In genomic region chr6:39370021-39370420, GRCh38 we compare ENCODE assay signal across 16 cellular contexts. TPM values are rescaled to one million over a fixed set of nuclear protein-coding genes. Genes with fewer than 3 reads are reported as not detected.
DNase-seq lines count a peak whose midpoint lies in the region; ATAC-seq, FAIRE-seq and TF ChIP-seq lines count a peak whose summit lies in the region.
"Had no signal": no experiment of that assay in that cellular context is flagged by ENCODE, and none has a peak within 500 bp of the region (broad histone marks: within the 10 kb centered on the region; RNA-seq: fewer than 3 reads in every experiment).

No MANE protein-coding gene starts in this region.

- H3K36me3 ChIP-seq in SK-N-SH (replicated peaks in 1 of 2; ENCODE audit: control insufficient read depth in 1 of 2, insufficient read depth in 2 of 2, low read length in 1 of 2) (no peaks in the 10 kb centered on the region), MM.1S (replicated peaks; ENCODE audit: insufficient read depth, low read length) (no peaks in the 10 kb centered on the region), pancreas (no peaks in the 10 kb centered on the region)

- H3F3A ChIP-seq in SK-N-SH (replicated peaks; ENCODE audit: insufficient read depth) (no peaks in the 10 kb centered on the region), MM.1S (ENCODE audit: insufficient read depth, low read length) (no peaks in the 10 kb centered on the region)

- no peaks in the 10 kb centered on the region for H3K9me2 ChIP-seq in SK-N-SH
- H3K9me2 ChIP-seq in MM.1S (replicated peaks; ENCODE audit: insufficient read depth, low read length): no peaks in the 10 kb centered on the region

- ATAC-seq in SK-N-SH treated with all-trans-retinoic acid at 6 μM for 48 hours (no peak), pancreas (peak; percentile 48 to 74 (median 68))
- ATAC-seq: T-helper 17 cell had no signal

- POLR2A ChIA-PET in SK-N-SH (lab: Yijun Ruan, JAX): no interaction called here

- DNase-seq in SK-N-SH (no peak), MM.1S (no peak), choroid plexus epithelial cell (ENCODE audit: low read depth) (peak; percentile 31), pancreas (peak in 2 of 6 donors; percentile 16 to 29), A172 (ENCODE audit: low spot score) (no peak), D721Med (ENCODE audit: insufficient read length, low spot score) (no peak), posterior vena cava (ENCODE audit: low spot score) (no peak)
- DNase-seq: activated CD4-positive, alpha-beta T cell treated with anti-CD3 and anti-CD28 coated beads for 4 hours; activated T-cell treated with anti-CD3 and anti-CD28 coated beads, Interleukin-2, amount 50 U/mL, for 48 hours; DMS153; Karpas-422; NCI-H1694; NCI-H510A; T-helper 17 cell had no signal

- no peaks in the 10 kb centered on the region for H4K20me1 ChIP-seq in SK-N-SH (ENCODE audit: insufficient read depth)
- no peaks in the 10 kb centered on the region for H4K20me1 ChIP-seq in MM.1S (ENCODE audit: insufficient read depth, low read length)

- H3K4me3 ChIP-seq in SK-N-SH (ENCODE audit: low read depth in 2 of 2, low read length in 1 of 2) (no peak overlapping the region), MM.1S (ENCODE audit: low read length) (no peak overlapping the region), choroid plexus epithelial cell (ENCODE audit: low read depth, low read length) (no peak overlapping the region), pancreas (no peak overlapping the region)

- peaks cover 0 to 22% of the 10 kb centered on the region in 2 experiments; a peak in 1 of 4 replicates for H3K4me1 ChIP-seq in SK-N-SH (ENCODE audit: control insufficient read depth in 1 of 2, insufficient read depth in 2 of 2, low read depth in 1 of 2, low read length in 1 of 2)
- no peaks in the 10 kb centered on the region for H3K4me1 ChIP-seq in MM.1S (ENCODE audit: low read length)
- no peaks in the 10 kb centered on the region for H3K4me1 ChIP-seq in pancreas

- no peak overlapping the region for H3K4me2 ChIP-seq in SK-N-SH
- no peak overlapping the region for H3K4me2 ChIP-seq in MM.1S (ENCODE audit: low read depth, low read length)

- no peaks in the 10 kb centered on the region for H3K79me2 ChIP-seq in SK-N-SH (ENCODE audit: insufficient read depth)
- no peaks in the 10 kb centered on the region for H3K79me2 ChIP-seq in MM.1S (ENCODE audit: low read length)

- H3K9ac ChIP-seq in SK-N-SH (no peak overlapping the region), MM.1S (ENCODE audit: low read length) (no peak overlapping the region)

- TF ChIP-seq EP300 in SK-N-SH (IDR thresholded peaks at IDR 0.05; ENCODE audit: borderline replicate concordance in 1 of 2, low read depth in 1 of 2, low read length in 1 of 2): no peak

- CTCF ChIA-PET in SK-N-SH (lab: Yijun Ruan, JAX): interaction anchor here (0.8 to 1.9 kb wide), 3 partner anchors 8 to 1658 kb away, joined by 3 to 16 read pairs (median 5); no protein-coding TSS in a partner anchor

- intact Hi-C loops in pancreas (cut with DNase I): no loop called here
- intact Hi-C loops in posterior vena cava (cut with DNase I): no loop called here

- no peak overlapping the region for H2AFZ ChIP-seq in SK-N-SH (ENCODE audit: low read depth)
- no peak overlapping the region for H2AFZ ChIP-seq in MM.1S (ENCODE audit: low read length)

- H3K27ac ChIP-seq in SK-N-SH (ENCODE audit: low read depth in 2 of 2, low read length in 1 of 2): no peak overlapping the region
- H3K27ac ChIP-seq in MM.1S (ENCODE audit: low read length): no peak overlapping the region
- no peak overlapping the region for H3K27ac ChIP-seq in pancreas

- no peak for FAIRE-seq in pancreas (lab: Jason Lieb, UNC)
- FAIRE-seq in D721Med (lab: Jason Lieb, UNC): no peak

- no peak for TF ChIP-seq RAD21 in SK-N-SH (IDR thresholded peaks at IDR 0.05; ENCODE audit: low read length)

- 0 out of 2 replicates have a peak, but pooled peaks have one; percentile 8 for TF ChIP-seq CTCF in SK-N-SH (IDR thresholded peaks at IDR 0.05)
- TF ChIP-seq CTCF in MM.1S (IDR thresholded peaks at IDR 0.05; ENCODE audit: low read length): 0 out of 2 replicates have a peak, but pooled peaks have one; percentile 3
- TF ChIP-seq CTCF in choroid plexus epithelial cell (conservative IDR thresholded peaks at IDR 0.05; ENCODE audit: low read depth, low read length): peak; percentile 60
- TF ChIP-seq CTCF in pancreas (IDR thresholded peaks at IDR 0.05): peak in 1 of 4 donors; percentile 15
- TF ChIP-seq CTCF in D721Med (IDR thresholded peaks at IDR 0.05; ENCODE audit: insufficient read depth, missing control alignments): no peak

- WGBS in SK-N-SH (ENCODE audit: low lambda C conversion rate): 0% methylated on average over 1 of the region's 1 CpG
- 16 to 25% methylated on average over 1 of the region's 1 CpG for whole genome bisulfite sequencing in pancreas, 2 donors

- H3K9me3 ChIP-seq in SK-N-SH (no peaks in the 10 kb centered on the region; the same call in 1 of the 2 replicates), MM.1S (replicated peaks; ENCODE audit: insufficient read depth, low read length) (no peaks in the 10 kb centered on the region), pancreas (no peaks in the 10 kb centered on the region)

- H3K27me3 ChIP-seq in SK-N-SH (ENCODE audit: insufficient read depth) (no peaks in the 10 kb centered on the region), MM.1S (replicated peaks; ENCODE audit: insufficient read depth, low read length) (no peaks in the 10 kb centered on the region), pancreas (no peaks in the 10 kb centered on the region)

TF ChIP-seq in SK-N-SH, 30 proteins besides CTCF, POLR2A, EP300 and RAD21:
- no peak for TF ChIP-seq NFIC (IDR thresholded peaks at IDR 0.05; ENCODE audit: borderline replicate concordance)

TF ChIP-seq in SK-N-SH treated with all-trans-retinoic acid at 6 μM for 48 hours, 23 proteins besides CTCF, POLR2A, EP300 and RAD21 (continues in another document):
- TF ChIP-seq OSR1 (CRISPR knock-in tag; IDR thresholded peaks at IDR 0.05): no peak
- TF ChIP-seq CSDC2 (CRISPR knock-in tag; IDR thresholded peaks at IDR 0.05): no peak
- no peak for TF ChIP-seq PATZ1 (CRISPR knock-in tag; IDR thresholded peaks at IDR 0.05; ENCODE audit: borderline replicate concordance)
- TF ChIP-seq TCF4 (CRISPR knock-in tag; IDR thresholded peaks at IDR 0.05; ENCODE audit: borderline replicate concordance): no peak
- TF ChIP-seq ARNTL (CRISPR knock-in tag; IDR thresholded peaks at IDR 0.05; ENCODE audit: borderline replicate concordance, low read depth): no peak
- TF ChIP-seq ZFP3 (CRISPR knock-in tag; IDR thresholded peaks at IDR 0.05): no peak
- TF ChIP-seq ZNF565 (CRISPR knock-in tag; conservative IDR thresholded peaks at IDR 0.05; ENCODE audit: low read depth): no peak
- TF ChIP-seq ESRRG (CRISPR knock-in tag; IDR thresholded peaks at IDR 0.05): no peak
- TF ChIP-seq ZFP30 (CRISPR knock-in tag; IDR thresholded peaks at IDR 0.05): no peak
- TF ChIP-seq ZNF8 (CRISPR knock-in tag; IDR thresholded peaks at IDR 0.05): no peak
- TF ChIP-seq ZNF70 (CRISPR knock-in tag; IDR thresholded peaks at IDR 0.05): no peak
- no peak for TF ChIP-seq CREB5 (CRISPR knock-in tag; IDR thresholded peaks at IDR 0.05; ENCODE audit: low read depth)
- no peak for TF ChIP-seq TOX (CRISPR knock-in tag; IDR thresholded peaks at IDR 0.05; ENCODE audit: borderline replicate concordance)

RNA-seq across cellular contexts. Expression of gene KCNK16, which starts 47.5 kb away (rescaled TPM):
- polyA plus RNA-seq in SK-N-SH (2012; rRNA removed) (not detected in 2 replicates), pancreas (100 to 1,000 TPM in 1 of 2 donors, 10 to 100 TPM in 1; 18.7 to 121 TPM)
- not detected in 2 replicates for polyA plus RNA-seq in SK-N-SH (2012; cell fraction: cytosol; rRNA removed)
- polyA plus RNA-seq in SK-N-SH (2012; cell fraction: nucleus; rRNA removed): not detected in 2 replicates
- total RNA-seq in pancreas (10 to 100 TPM in 1 of 6 donors, 1 to 10 TPM in 5; 1.7 to 12.7 (median 4.3) TPM), posterior vena cava (not detected)
- total RNA-seq in A172 (2014; rRNA removed; shearing (Covaris generic)): not detected in 2 replicates
- total RNA-seq: dermis microvascular lymphatic vessel endothelial cell, T-helper 17 cell had no signal

RNA-seq across cellular contexts. Expression of gene KCNK17, which starts 55.8 kb away (rescaled TPM):
- polyA plus RNA-seq in SK-N-SH (2012; rRNA removed) (not detected in 2 replicates), pancreas (10 to 100 TPM in 1 of 2 donors, 1 to 10 TPM in 1; 3.7 to 44.0 TPM)
- not detected in 2 replicates for polyA plus RNA-seq in SK-N-SH (2012; cell fraction: cytosol; rRNA removed)
- not detected in 2 replicates for polyA plus RNA-seq in SK-N-SH (2012; cell fraction: nucleus; rRNA removed)
- total RNA-seq in pancreas (1 to 10 TPM in 4 of 6 donors, under 1 TPM in 2; 0.84 to 2.6 (median 1.0) TPM), posterior vena cava (under 1 TPM; 0.48 to 0.74 TPM)
- total RNA-seq in A172 (2014; rRNA removed; shearing (Covaris generic)): not detected in 2 replicates
- total RNA-seq: dermis microvascular lymphatic vessel endothelial cell had no signal
